Comparison of ENCODE assay signal across 7 cellular contexts in the genomic region with DNA sequence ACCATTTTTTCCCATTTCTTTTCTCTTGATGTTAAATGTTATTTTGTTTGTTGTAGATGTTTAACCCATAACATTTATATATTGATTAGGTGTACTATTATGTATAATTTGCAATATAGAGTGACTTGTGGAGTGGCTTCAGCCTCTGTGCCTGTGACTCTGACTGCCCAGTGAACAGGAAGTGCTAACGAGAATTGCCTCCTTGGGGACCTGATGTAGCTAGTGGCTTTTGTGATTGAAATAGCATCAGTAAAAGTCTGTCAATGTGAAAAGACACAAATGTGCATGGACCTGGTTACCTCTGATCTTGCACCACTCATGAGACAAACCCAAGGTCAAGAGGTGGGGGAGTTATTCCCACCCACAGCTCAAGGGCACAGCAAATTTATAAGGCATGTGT. TPM values are rescaled to one million over a fixed set of nuclear protein-coding genes. Genes with fewer than 3 reads are reported as not detected.
DNase-seq lines count a peak whose midpoint lies in the region; ATAC-seq and TF ChIP-seq lines count a peak whose summit lies in the region.
"Not testable (repeated sequence)": the region's sequence is repeated elsewhere in the genome, so short reads cannot be mapped to it uniquely, and the experiment has no call there.

No MANE protein-coding gene starts in this region.

- H3K79me2 ChIP-seq in DOHH2 (ENCODE audit: control insufficient read depth, low read length): not testable (repeated sequence)

- H3K36me3 Mint-ChIP-seq in IgD-negative memory B cell; activated B cell treated with CpG ODN at 0.5 μM for 24 hours (ENCODE audit: low read depth); endodermal cell (ENCODE audit: low read depth); naive B cell: not testable (repeated sequence)
- H3K36me3 Mint-ChIP-seq in stimulated activated naive B cell treated with anti-CD40 and anti-IgM and Interleukin-4, amounts not matched to agents 10 μg/mL and 1 μg/mL and 100 μg/mL, for 72 hours: peaks cover 16 to 25% of the 10 kb centered on the region in 2 donors

- H3K27me3 Mint-ChIP-seq in IgD-negative memory B cell; activated B cell treated with CpG ODN at 0.5 μM for 24 hours; naive B cell; stimulated activated naive B cell treated with anti-CD40 and anti-IgM and Interleukin-4, amounts not matched to agents 10 μg/mL and 1 μg/mL and 100 μg/mL, for 72 hours: not testable (repeated sequence)
- H3K27me3 Mint-ChIP-seq in endodermal cell (ENCODE audit: insufficient read depth): peaks cover 19% of the 10 kb centered on the region

- H3K36me3 ChIP-seq in BLaER1; DOHH2 (ENCODE audit: control insufficient read depth, low read length); endodermal cell (ENCODE audit: control insufficient read depth, insufficient read depth, low read length): not testable (repeated sequence)

- H3K4me3 ChIP-seq in BLaER1: not testable (repeated sequence)
- H3K4me3 ChIP-seq in DOHH2 (ENCODE audit: low read length) (peak overlapping the region; percentile 65), endodermal cell (ENCODE audit: low read length) (peak overlapping the region; percentile 7)

- intact Hi-C loops in activated B cell treated with CpG ODN at 0.5 μM for 24 hours (cut with micrococcal nuclease): not testable (repeated sequence)

- H3K9me3 ChIP-seq in BLaER1 (peaks cover 18% of the 10 kb centered on the region), DOHH2 (ENCODE audit: control insufficient read depth, insufficient read depth, low read length) (peaks cover 12% of the 10 kb centered on the region), endodermal cell (ENCODE audit: control insufficient read depth, low read length) (peaks cover 17% of the 10 kb centered on the region)

- peak overlapping the region; percentile 30 for H3K4me2 ChIP-seq in BLaER1
- peak overlapping the region; percentile 89 for H3K4me2 ChIP-seq in DOHH2 (ENCODE audit: low read length)

- POLR2A ChIA-PET in activated B cell treated with CpG ODN at 0.5 μM for 24 hours (lab: Charles Lee): interaction anchor here (5.2 to 10.5 kb wide), 4 partner anchors 15 to 39 kb away, joined by 43 to 747 read pairs (median 280); partner anchors contain the start of gene CD83

- peak overlapping the region; percentile 26 to 94 (median 75) for H3K27ac Mint-ChIP-seq in IgD-negative memory B cell
- peak overlapping the region; percentile 97 for H3K27ac Mint-ChIP-seq in activated B cell treated with CpG ODN at 0.5 μM for 24 hours
- not testable (repeated sequence) for H3K27ac Mint-ChIP-seq in endodermal cell
- H3K27ac Mint-ChIP-seq in naive B cell: peak overlapping the region; percentile 82 to 100 (median 86)
- H3K27ac Mint-ChIP-seq in stimulated activated naive B cell treated with anti-CD40 and anti-IgM and Interleukin-4, amounts not matched to agents 10 μg/mL and 1 μg/mL and 100 μg/mL, for 72 hours: peak overlapping the region; percentile 99

- not testable (repeated sequence) for DNase-seq in activated B cell treated with CpG ODN at 0.5 μM for 24 hours; endodermal cell; naive B cell; stimulated activated naive B cell treated with anti-CD40 and anti-IgM and Interleukin-4, amounts not matched to agents 10 μg/mL and 1 μg/mL and 100 μg/mL, for 72 hours

- not testable (repeated sequence) for H3K9me2 ChIP-seq in DOHH2 (replicated peaks; ENCODE audit: control insufficient read depth, low read length)

- not testable (repeated sequence) for H3K27me3 ChIP-seq in BLaER1; DOHH2 (ENCODE audit: control insufficient read depth, low read length); endodermal cell (ENCODE audit: control insufficient read depth, insufficient read depth, low read length, poor library complexity, severe bottlenecking)

- not testable (repeated sequence) for H3K9me3 Mint-ChIP-seq in IgD-negative memory B cell; activated B cell treated with CpG ODN at 0.5 μM for 24 hours; stimulated activated naive B cell treated with anti-CD40 and anti-IgM and Interleukin-4, amounts not matched to agents 10 μg/mL and 1 μg/mL and 100 μg/mL, for 72 hours
- H3K9me3 Mint-ChIP-seq in endodermal cell (peaks cover 30% of the 10 kb centered on the region), naive B cell (peaks cover 0 to 14% (median 6%) of the 10 kb centered on the region in 7 donors)

- not testable (repeated sequence) for H3K9ac ChIP-seq in BLaER1; endodermal cell (ENCODE audit: extremely low read depth, low read length, poor library complexity, severe bottlenecking)

- not testable (repeated sequence) for H4K20me1 ChIP-seq in BLaER1; DOHH2 (ENCODE audit: control insufficient read depth, insufficient read depth, low read depth, low read length)

- peak overlapping the region in 3 of 4 donors; percentile 33 to 82 (median 81) for H3K4me3 Mint-ChIP-seq in IgD-negative memory B cell
- peak overlapping the region; percentile 56 for H3K4me3 Mint-ChIP-seq in activated B cell treated with CpG ODN at 0.5 μM for 24 hours
- not testable (repeated sequence) for H3K4me3 Mint-ChIP-seq in endodermal cell
- H3K4me3 Mint-ChIP-seq in naive B cell: peak overlapping the region in 6 of 8 donors; percentile 66 to 87 (median 74)
- peak overlapping the region in 1 of 2 donors; percentile 17 for H3K4me3 Mint-ChIP-seq in stimulated activated naive B cell treated with anti-CD40 and anti-IgM and Interleukin-4, amounts not matched to agents 10 μg/mL and 1 μg/mL and 100 μg/mL, for 72 hours

- 93 to 100% methylated on average over 1 of the region's 1 CpG for WGBS in endodermal cell (ENCODE audit: insufficient coverage in 1 of 2, insufficient read length in 1 of 2), 2 experiments

- TF ChIP-seq CTCF in DOHH2 (IDR thresholded peaks at IDR 0.05; ENCODE audit: low read depth, low read length, poor library complexity, severe bottlenecking); activated B cell treated with CpG ODN at 0.5 μM for 24 hours (IDR thresholded peaks at IDR 0.05); endodermal cell (conservative IDR thresholded peaks at IDR 0.05): not testable (repeated sequence)

- H3K4me1 Mint-ChIP-seq in IgD-negative memory B cell (peaks cover 39 to 49% (median 43%) of the 10 kb centered on the region in 3 donors), activated B cell treated with CpG ODN at 0.5 μM for 24 hours (peaks cover 75% of the 10 kb centered on the region), naive B cell (peaks cover 44 to 82% (median 48%) of the 10 kb centered on the region in 3 donors)
- not testable (repeated sequence) for H3K4me1 Mint-ChIP-seq in endodermal cell
- peaks cover 51 to 82% of the 10 kb centered on the region in 2 donors for H3K4me1 Mint-ChIP-seq in stimulated activated naive B cell treated with anti-CD40 and anti-IgM and Interleukin-4, amounts not matched to agents 10 μg/mL and 1 μg/mL and 100 μg/mL, for 72 hours

- not testable (repeated sequence) for ATAC-seq in activated B cell treated with CpG ODN at 0.5 μM for 24 hours (ENCODE audit: low read depth); naive B cell (ENCODE audit: low read depth in 2 of 2); stimulated activated naive B cell treated with anti-CD40 and anti-IgM and Interleukin-4, amounts not matched to agents 10 μg/mL and 1 μg/mL and 100 μg/mL, for 72 hours (replicated peaks)

- CTCF ChIA-PET in activated B cell treated with CpG ODN at 0.5 μM for 24 hours (lab: Charles Lee): interaction anchor here (1.1 to 1.8 kb wide), 3 partner anchors 11 to 59 kb away, joined by 3 to 6 read pairs (median 5); no protein-coding TSS in a partner anchor

- not testable (repeated sequence) for H3K27ac ChIP-seq in BLaER1; endodermal cell (ENCODE audit: low read depth, low read length)
- H3K27ac ChIP-seq in DOHH2 (ENCODE audit: low read depth, low read length): peak overlapping the region; percentile 13; the same call in 1 of the 2 replicates

- H3K4me1 ChIP-seq in BLaER1: peaks cover 32% of the 10 kb centered on the region
- peaks cover 62% of the 10 kb centered on the region for H3K4me1 ChIP-seq in DOHH2 (ENCODE audit: control insufficient read depth, low read length)
- not testable (repeated sequence) for H3K4me1 ChIP-seq in endodermal cell (ENCODE audit: control insufficient read depth, insufficient read depth, low read length)

- peaks cover 23% of the 10 kb centered on the region for H3F3A ChIP-seq in DOHH2 (ENCODE audit: control insufficient read depth, insufficient read depth)

RNA-seq across cellular contexts. Expression of gene CD83, which starts 11.0 kb away (rescaled TPM):
- polyA plus RNA-seq in IgD-negative memory B cell (43.8 TPM), naive B cell (ENCODE audit: low read depth in 6 of 6) (100 to 1,000 TPM in 4 of 6 donors, 10 to 100 TPM in 2; 57.0 to 622 (median 209) TPM)
- total RNA-seq in activated B cell treated with CpG ODN at 0.5 μM for 24 hours (483 and 492 TPM in 2 replicates), endodermal cell (1 to 10 TPM; 2.8 to 7.0 TPM)
- 7.9 TPM for polyA plus RNA-seq in endodermal cell (2013, experiment 1 of 2)
- polyA plus RNA-seq in endodermal cell (2013, experiment 2 of 2): 7.2 TPM

Comparison
In these comparisons a context has a peak if more than half of its experiments do, and no peak if none do; other contexts are left out.
1. RNA of gene CD83, which starts 11.0 kb away (total RNA-seq): 483 to 492 TPM in activated B cell treated with CpG ODN at 0.5 μM for 24 hours; 2.8 to 7.0 TPM in endodermal cell; every median in the first group is over 10 times any median in the second.